In the genomic region with DNA sequence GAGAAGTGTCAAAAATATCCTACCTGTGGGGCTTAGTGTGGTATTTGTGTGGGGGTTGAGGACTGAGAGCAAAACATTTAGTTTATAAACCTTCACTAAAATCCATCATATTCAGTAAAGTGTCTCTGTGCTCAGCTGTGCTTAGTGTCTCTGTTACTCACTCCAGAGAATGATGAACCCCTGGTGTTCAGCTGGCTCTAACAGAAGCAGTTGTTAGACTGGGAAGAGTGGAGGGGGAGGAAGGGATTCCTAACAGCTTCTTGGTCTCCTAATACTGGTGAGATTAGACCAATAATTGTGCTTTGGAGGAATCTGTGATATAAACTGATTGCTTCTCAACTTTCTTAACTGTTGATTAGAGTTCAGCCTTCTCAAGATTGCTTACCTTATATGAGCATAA, we compare ENCODE assay signal across 2 cellular contexts.
TF ChIP-seq lines count a peak whose summit lies in the region.

No MANE protein-coding gene starts in this region.

TF ChIP-seq in IMR-90, 13 proteins besides CTCF, POLR2A, EP300 and RAD21:
- TF ChIP-seq MAZ (IDR thresholded peaks at IDR 0.05; ENCODE audit: borderline replicate concordance, low read depth, low read length) (no peak), RFX5 (IDR thresholded peaks at IDR 0.05; ENCODE audit: low read depth, low read length) (no peak)
- TF ChIP-seq, protein P1, sequence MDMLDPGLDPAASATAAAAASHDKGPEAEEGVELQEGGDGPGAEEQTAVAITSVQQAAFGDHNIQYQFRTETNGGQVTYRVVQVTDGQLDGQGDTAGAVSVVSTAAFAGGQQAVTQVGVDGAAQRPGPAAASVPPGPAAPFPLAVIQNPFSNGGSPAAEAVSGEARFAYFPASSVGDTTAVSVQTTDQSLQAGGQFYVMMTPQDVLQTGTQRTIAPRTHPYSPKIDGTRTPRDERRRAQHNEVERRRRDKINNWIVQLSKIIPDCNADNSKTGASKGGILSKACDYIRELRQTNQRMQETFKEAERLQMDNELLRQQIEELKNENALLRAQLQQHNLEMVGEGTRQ (IDR thresholded peaks at IDR 0.05; ENCODE audit: low read depth, low read length) = no peak

TF ChIP-seq in H1, 55 proteins besides CTCF, POLR2A, EP300 and RAD21:
- TF ChIP-seq CHD2 (IDR thresholded peaks at IDR 0.05; ENCODE audit: low read length) (no peak), CEBPB (IDR thresholded peaks at IDR 0.05; ENCODE audit: low read depth, low read length) (no peak), KDM1A (IDR thresholded peaks at IDR 0.05; ENCODE audit: borderline replicate concordance, low read length) (no peak), RBBP5 (IDR thresholded peaks at IDR 0.05; ENCODE audit: borderline replicate concordance, low read depth, low read length) (no peak), KDM4A (IDR thresholded peaks at IDR 0.05; ENCODE audit: low read depth, low read length, severe bottlenecking) (no peak), EGR1 (IDR thresholded peaks at IDR 0.05; ENCODE audit: borderline replicate concordance, low read depth, low read length) (no peak)
- TF ChIP-seq, protein P2, sequence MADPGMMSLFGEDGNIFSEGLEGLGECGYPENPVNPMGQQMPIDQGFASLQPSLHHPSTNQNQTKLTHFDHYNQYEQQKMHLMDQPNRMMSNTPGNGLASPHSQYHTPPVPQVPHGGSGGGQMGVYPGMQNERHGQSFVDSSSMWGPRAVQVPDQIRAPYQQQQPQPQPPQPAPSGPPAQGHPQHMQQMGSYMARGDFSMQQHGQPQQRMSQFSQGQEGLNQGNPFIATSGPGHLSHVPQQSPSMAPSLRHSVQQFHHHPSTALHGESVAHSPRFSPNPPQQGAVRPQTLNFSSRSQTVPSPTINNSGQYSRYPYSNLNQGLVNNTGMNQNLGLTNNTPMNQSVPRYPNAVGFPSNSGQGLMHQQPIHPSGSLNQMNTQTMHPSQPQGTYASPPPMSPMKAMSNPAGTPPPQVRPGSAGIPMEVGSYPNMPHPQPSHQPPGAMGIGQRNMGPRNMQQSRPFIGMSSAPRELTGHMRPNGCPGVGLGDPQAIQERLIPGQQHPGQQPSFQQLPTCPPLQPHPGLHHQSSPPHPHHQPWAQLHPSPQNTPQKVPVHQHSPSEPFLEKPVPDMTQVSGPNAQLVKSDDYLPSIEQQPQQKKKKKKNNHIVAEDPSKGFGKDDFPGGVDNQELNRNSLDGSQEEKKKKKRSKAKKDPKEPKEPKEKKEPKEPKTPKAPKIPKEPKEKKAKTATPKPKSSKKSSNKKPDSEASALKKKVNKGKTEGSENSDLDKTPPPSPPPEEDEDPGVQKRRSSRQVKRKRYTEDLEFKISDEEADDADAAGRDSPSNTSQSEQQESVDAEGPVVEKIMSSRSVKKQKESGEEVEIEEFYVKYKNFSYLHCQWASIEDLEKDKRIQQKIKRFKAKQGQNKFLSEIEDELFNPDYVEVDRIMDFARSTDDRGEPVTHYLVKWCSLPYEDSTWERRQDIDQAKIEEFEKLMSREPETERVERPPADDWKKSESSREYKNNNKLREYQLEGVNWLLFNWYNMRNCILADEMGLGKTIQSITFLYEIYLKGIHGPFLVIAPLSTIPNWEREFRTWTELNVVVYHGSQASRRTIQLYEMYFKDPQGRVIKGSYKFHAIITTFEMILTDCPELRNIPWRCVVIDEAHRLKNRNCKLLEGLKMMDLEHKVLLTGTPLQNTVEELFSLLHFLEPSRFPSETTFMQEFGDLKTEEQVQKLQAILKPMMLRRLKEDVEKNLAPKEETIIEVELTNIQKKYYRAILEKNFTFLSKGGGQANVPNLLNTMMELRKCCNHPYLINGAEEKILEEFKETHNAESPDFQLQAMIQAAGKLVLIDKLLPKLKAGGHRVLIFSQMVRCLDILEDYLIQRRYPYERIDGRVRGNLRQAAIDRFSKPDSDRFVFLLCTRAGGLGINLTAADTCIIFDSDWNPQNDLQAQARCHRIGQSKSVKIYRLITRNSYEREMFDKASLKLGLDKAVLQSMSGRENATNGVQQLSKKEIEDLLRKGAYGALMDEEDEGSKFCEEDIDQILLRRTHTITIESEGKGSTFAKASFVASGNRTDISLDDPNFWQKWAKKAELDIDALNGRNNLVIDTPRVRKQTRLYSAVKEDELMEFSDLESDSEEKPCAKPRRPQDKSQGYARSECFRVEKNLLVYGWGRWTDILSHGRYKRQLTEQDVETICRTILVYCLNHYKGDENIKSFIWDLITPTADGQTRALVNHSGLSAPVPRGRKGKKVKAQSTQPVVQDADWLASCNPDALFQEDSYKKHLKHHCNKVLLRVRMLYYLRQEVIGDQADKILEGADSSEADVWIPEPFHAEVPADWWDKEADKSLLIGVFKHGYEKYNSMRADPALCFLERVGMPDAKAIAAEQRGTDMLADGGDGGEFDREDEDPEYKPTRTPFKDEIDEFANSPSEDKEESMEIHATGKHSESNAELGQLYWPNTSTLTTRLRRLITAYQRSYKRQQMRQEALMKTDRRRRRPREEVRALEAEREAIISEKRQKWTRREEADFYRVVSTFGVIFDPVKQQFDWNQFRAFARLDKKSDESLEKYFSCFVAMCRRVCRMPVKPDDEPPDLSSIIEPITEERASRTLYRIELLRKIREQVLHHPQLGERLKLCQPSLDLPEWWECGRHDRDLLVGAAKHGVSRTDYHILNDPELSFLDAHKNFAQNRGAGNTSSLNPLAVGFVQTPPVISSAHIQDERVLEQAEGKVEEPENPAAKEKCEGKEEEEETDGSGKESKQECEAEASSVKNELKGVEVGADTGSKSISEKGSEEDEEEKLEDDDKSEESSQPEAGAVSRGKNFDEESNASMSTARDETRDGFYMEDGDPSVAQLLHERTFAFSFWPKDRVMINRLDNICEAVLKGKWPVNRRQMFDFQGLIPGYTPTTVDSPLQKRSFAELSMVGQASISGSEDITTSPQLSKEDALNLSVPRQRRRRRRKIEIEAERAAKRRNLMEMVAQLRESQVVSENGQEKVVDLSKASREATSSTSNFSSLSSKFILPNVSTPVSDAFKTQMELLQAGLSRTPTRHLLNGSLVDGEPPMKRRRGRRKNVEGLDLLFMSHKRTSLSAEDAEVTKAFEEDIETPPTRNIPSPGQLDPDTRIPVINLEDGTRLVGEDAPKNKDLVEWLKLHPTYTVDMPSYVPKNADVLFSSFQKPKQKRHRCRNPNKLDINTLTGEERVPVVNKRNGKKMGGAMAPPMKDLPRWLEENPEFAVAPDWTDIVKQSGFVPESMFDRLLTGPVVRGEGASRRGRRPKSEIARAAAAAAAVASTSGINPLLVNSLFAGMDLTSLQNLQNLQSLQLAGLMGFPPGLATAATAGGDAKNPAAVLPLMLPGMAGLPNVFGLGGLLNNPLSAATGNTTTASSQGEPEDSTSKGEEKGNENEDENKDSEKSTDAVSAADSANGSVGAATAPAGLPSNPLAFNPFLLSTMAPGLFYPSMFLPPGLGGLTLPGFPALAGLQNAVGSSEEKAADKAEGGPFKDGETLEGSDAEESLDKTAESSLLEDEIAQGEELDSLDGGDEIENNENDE (IDR thresholded peaks at IDR 0.05; ENCODE audit: insufficient replicate concordance, low read length) = no peak
